ENCODE assay signal across 26 cellular contexts in genomic region chr3:5312278-5312677, GRCh38.
DNase-seq lines count a peak whose midpoint lies in the region; ATAC-seq and TF ChIP-seq lines count a peak whose summit lies in the region.
"Had no signal": no experiment of that assay in that cellular context is flagged by ENCODE, and none has a peak within 500 bp of the region (broad histone marks: within the 10 kb centered on the region; RNA-seq: fewer than 3 reads in every experiment).

No MANE protein-coding gene starts in this region.

- no peak overlapping the region for H3K27ac ChIP-seq in adrenal gland
- H3K27ac ChIP-seq: BLaER1, PC-9, SJCRH30 had no signal

- 56 to 83% (median 77%) methylated on average over 3 of the region's 3 CpGs for WGBS in adrenal gland, 4 donors

- H3K4me3 Mint-ChIP-seq in activated T-cell treated with anti-CD3 and anti-CD28 coated beads, Interleukin-2, amount 50 U/mL, for 72 hours, result no peak overlapping the region
- no peak overlapping the region for H3K4me3 Mint-ChIP-seq in activated T-cell treated with anti-CD3 and anti-CD28 coated beads, Interleukin-2, amount 50 U/mL, for 24 hours
- H3K4me3 Mint-ChIP-seq: CD4-positive, CD25-positive, alpha-beta regulatory T cell had no signal

- peaks cover 4% of the 10 kb centered on the region for H3K27me3 Mint-ChIP-seq in activated T-cell treated with anti-CD3 and anti-CD28 coated beads, Interleukin-2, amount 50 U/mL, for 72 hours (ENCODE audit: low read depth)
- H3K27me3 Mint-ChIP-seq in activated T-cell treated with anti-CD3 and anti-CD28 coated beads, Interleukin-2, amount 50 U/mL, for 24 hours, result no peaks in the 10 kb centered on the region

- H3K4me3 ChIP-seq in adrenal gland, result no peak overlapping the region
- H3K4me3 ChIP-seq: BLaER1, K562, PC-9, SJCRH30 had no signal

- H3K27ac Mint-ChIP-seq in activated T-cell treated with anti-CD3 and anti-CD28 coated beads, Interleukin-2, amount 50 U/mL, for 72 hours, result peak overlapping the region; percentile 58
- H3K27ac Mint-ChIP-seq in activated T-cell treated with anti-CD3 and anti-CD28 coated beads, Interleukin-2, amount 50 U/mL, for 24 hours, result no peak overlapping the region
- H3K27ac Mint-ChIP-seq: CD4-positive, CD25-positive, alpha-beta regulatory T cell had no signal

- no peak for TF ChIP-seq CTCF in adrenal gland (IDR thresholded peaks at IDR 0.05)

- H3K36me3 Mint-ChIP-seq in activated T-cell treated with anti-CD3 and anti-CD28 coated beads, Interleukin-2, amount 50 U/mL, for 72 hours (ENCODE audit: insufficient read depth in 2 of 2), result no peaks in the 10 kb centered on the region
- no peaks in the 10 kb centered on the region for H3K36me3 Mint-ChIP-seq in activated T-cell treated with anti-CD3 and anti-CD28 coated beads, Interleukin-2, amount 50 U/mL, for 24 hours (ENCODE audit: low read depth)
- H3K36me3 Mint-ChIP-seq: CD4-positive, CD25-positive, alpha-beta regulatory T cell had no signal

- no peaks in the 10 kb centered on the region for H3K9me3 Mint-ChIP-seq in activated T-cell treated with anti-CD3 and anti-CD28 coated beads, Interleukin-2, amount 50 U/mL, for 72 hours
- no peaks in the 10 kb centered on the region for H3K9me3 Mint-ChIP-seq in activated T-cell treated with anti-CD3 and anti-CD28 coated beads, Interleukin-2, amount 50 U/mL, for 24 hours
- H3K9me3 Mint-ChIP-seq: CD4-positive, CD25-positive, alpha-beta regulatory T cell had no signal

- no peaks in the 10 kb centered on the region for H3K36me3 ChIP-seq in adrenal gland (replicated peaks in 1 of 2)
- H3K36me3 ChIP-seq: BLaER1, SJCRH30 had no signal

- peak; percentile 65 to 89 for ATAC-seq in activated T-cell treated with anti-CD3 and anti-CD28 coated beads, Interleukin-2, amount 50 U/mL, for 72 hours (replicated peaks in 1 of 2)
- ATAC-seq: K562, Right ventricle myocardium inferior had no signal

- intact Hi-C loops in adrenal gland (cut with DNase I), result no loop called here

- H3K27me3 ChIP-seq in adrenal gland, result no peaks in the 10 kb centered on the region
- H3K27me3 ChIP-seq: BLaER1, SJCRH30 had no signal

- no peak for TF ChIP-seq POLR2A in adrenal gland (IDR thresholded peaks at IDR 0.05)

- no peaks in the 10 kb centered on the region for H3K4me1 ChIP-seq in adrenal gland (replicated peaks in 1 of 2)
- H3K4me1 ChIP-seq: BLaER1 had no signal

- peaks cover 7% of the 10 kb centered on the region for H3K4me1 Mint-ChIP-seq in activated T-cell treated with anti-CD3 and anti-CD28 coated beads, Interleukin-2, amount 50 U/mL, for 72 hours (ENCODE audit: low read depth)
- no peaks in the 10 kb centered on the region for H3K4me1 Mint-ChIP-seq in activated T-cell treated with anti-CD3 and anti-CD28 coated beads, Interleukin-2, amount 50 U/mL, for 24 hours (ENCODE audit: low read depth)
- H3K4me1 Mint-ChIP-seq: CD4-positive, CD25-positive, alpha-beta regulatory T cell had no signal

- no peak for DNase-seq in activated T-cell treated with anti-CD3 and anti-CD28 coated beads, Interleukin-2, amount 50 U/mL, for 72 hours
- no peak for DNase-seq in activated T-cell treated with anti-CD3 and anti-CD28 coated beads, Interleukin-2, amount 50 U/mL, for 24 hours
- peak; percentile 15 for DNase-seq in HT1080 (ENCODE audit: low read depth)
- peak; percentile 57 for DNase-seq in astrocyte of the hippocampus (ENCODE audit: low read depth, low spot score)
- DNase-seq in kidney tubule cell (ENCODE audit: low spot score), result peak; percentile 30
- no peak for DNase-seq in adrenal gland
- DNase-seq in A172 (ENCODE audit: low spot score), result no peak
- DNase-seq in NCI-H748 treated with DMSO at 0.1 percent for 48 hours (lab: John Stamatoyannopoulos, UW), result no peak
- DNase-seq: CD4-positive, CD25-positive, alpha-beta regulatory T cell; DMS153; DND-41; H7; Kasumi-1; MV-4-11; NCI-H1105 treated with DMSO at 0.1 percent for 48 hours; NCI-H146; NCI-H1930; NCI-H446; NCI-H524 treated with DMSO at 0.1 percent for 48 hours; NCI-H82; NK-92 treated with Interleukin-12 subunit alpha and Interleukin-12 subunit beta, amount 100 ng/mL, for 24 hours; PC-9; SJCRH30 had no signal

- no peaks in the 10 kb centered on the region for H3K9me3 ChIP-seq in adrenal gland (replicated peaks in 1 of 3)
- H3K9me3 ChIP-seq: BLaER1, SJCRH30 had no signal

Comparison
In these comparisons a context has a peak if more than half of its experiments do, and no peak if none do; other contexts are left out.
1. DNase-seq: peak in HT1080 (single experiment), astrocyte of the hippocampus (single experiment) and kidney tubule cell (single experiment); none in activated T-cell treated with anti-CD3 and anti-CD28 coated beads, Interleukin-2, amount 50 U/mL, for 72 hours (0 of 2), activated T-cell treated with anti-CD3 and anti-CD28 coated beads, Interleukin-2, amount 50 U/mL, for 24 hours (single experiment), adrenal gland (0 of 7), A172 (single experiment) and NCI-H748 treated with DMSO at 0.1 percent for 48 hours (single experiment).